Comparison of ENCODE assay signal across 1 cellular context in the genomic region with DNA sequence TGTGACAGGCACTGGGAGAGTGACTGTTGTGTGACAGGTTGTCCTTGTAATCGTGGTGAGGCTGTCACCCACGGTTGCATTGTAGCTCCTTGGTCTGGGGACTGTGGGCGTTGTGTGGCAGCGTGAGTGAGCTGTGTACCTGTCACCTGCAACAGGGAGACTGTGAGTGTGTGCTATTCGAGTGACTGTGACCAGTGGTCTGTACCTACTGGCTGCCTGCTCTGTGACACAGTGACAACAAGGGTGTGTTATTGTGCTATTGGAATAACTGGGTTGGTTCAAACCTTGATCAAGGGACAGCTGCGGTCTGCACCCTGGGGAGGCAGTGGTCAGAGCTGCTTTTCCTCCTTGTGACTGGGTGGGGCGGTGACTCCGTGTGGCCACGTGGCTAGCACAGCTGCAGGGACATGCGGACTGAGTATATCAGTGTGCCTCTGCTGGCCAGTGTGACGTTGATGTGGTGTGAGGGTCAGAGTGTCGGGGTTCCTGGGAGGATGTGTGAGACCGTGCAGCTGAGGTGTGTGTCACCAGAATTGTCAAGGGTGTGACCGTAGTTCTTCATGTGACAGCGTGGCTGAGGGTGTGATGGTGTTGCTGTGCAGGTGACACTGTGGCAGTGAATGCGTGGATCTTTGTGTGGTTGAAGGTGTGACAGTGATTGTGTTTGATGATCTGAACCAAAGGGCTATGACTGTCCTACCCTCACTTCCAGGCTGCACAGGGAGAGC.
TF ChIP-seq lines count a peak whose summit lies in the region.

No MANE protein-coding gene starts in this region.

TF ChIP-seq in HepG2, 621 proteins besides CTCF, POLR2A, EP300 and RAD21 (continues in another document):
- TF ChIP-seq JUND (CRISPR knock-in tag; IDR thresholded peaks at IDR 0.05): no peak
- no peak for TF ChIP-seq ATM (IDR thresholded peaks at IDR 0.05; ENCODE audit: borderline replicate concordance)
- no peak for TF ChIP-seq SKI (IDR thresholded peaks at IDR 0.05; ENCODE audit: partially characterized antibody)
- TF ChIP-seq YEATS4 (CRISPR knock-in tag; IDR thresholded peaks at IDR 0.05; ENCODE audit: borderline replicate concordance): peak; percentile 16; the same call in 1 of the 2 replicates
- TF ChIP-seq, protein P1, sequence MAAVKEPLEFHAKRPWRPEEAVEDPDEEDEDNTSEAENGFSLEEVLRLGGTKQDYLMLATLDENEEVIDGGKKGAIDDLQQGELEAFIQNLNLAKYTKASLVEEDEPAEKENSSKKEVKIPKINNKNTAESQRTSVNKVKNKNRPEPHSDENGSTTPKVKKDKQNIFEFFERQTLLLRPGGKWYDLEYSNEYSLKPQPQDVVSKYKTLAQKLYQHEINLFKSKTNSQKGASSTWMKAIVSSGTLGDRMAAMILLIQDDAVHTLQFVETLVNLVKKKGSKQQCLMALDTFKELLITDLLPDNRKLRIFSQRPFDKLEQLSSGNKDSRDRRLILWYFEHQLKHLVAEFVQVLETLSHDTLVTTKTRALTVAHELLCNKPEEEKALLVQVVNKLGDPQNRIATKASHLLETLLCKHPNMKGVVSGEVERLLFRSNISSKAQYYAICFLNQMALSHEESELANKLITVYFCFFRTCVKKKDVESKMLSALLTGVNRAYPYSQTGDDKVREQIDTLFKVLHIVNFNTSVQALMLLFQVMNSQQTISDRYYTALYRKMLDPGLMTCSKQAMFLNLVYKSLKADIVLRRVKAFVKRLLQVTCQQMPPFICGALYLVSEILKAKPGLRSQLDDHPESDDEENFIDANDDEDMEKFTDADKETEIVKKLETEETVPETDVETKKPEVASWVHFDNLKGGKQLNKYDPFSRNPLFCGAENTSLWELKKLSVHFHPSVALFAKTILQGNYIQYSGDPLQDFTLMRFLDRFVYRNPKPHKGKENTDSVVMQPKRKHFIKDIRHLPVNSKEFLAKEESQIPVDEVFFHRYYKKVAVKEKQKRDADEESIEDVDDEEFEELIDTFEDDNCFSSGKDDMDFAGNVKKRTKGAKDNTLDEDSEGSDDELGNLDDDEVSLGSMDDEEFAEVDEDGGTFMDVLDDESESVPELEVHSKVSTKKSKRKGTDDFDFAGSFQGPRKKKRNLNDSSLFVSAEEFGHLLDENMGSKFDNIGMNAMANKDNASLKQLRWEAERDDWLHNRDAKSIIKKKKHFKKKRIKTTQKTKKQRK (IDR thresholded peaks at IDR 0.05; ENCODE audit: low read length): no peak
- 0 out of 2 replicates have a peak, but pooled peaks have one; percentile 60 for TF ChIP-seq ZNF678 (CRISPR knock-in tag; IDR thresholded peaks at IDR 0.05)
- TF ChIP-seq ZNF768 (CRISPR knock-in tag; IDR thresholded peaks at IDR 0.05): no peak
- TF ChIP-seq ZNF772 (CRISPR knock-in tag; IDR thresholded peaks at IDR 0.05): peak; percentile 51; the same call in 1 of the 2 replicates
- TF ChIP-seq, protein P2, sequence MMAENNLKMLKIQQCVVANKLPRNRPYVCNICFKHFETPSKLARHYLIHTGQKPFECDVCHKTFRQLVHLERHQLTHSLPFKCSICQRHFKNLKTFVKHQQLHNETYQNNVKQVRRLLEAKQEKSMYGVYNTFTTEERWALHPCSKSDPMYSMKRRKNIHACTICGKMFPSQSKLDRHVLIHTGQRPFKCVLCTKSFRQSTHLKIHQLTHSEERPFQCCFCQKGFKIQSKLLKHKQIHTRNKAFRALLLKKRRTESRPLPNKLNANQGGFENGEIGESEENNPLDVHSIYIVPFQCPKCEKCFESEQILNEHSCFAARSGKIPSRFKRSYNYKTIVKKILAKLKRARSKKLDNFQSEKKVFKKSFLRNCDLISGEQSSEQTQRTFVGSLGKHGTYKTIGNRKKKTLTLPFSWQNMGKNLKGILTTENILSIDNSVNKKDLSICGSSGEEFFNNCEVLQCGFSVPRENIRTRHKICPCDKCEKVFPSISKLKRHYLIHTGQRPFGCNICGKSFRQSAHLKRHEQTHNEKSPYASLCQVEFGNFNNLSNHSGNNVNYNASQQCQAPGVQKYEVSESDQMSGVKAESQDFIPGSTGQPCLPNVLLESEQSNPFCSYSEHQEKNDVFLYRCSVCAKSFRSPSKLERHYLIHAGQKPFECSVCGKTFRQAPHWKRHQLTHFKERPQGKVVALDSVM (CRISPR knock-in tag; IDR thresholded peaks at IDR 0.05): no peak
- TF ChIP-seq REPIN1 (CRISPR knock-in tag; IDR thresholded peaks at IDR 0.05; ENCODE audit: borderline replicate concordance, low read depth): no peak
- TF ChIP-seq, protein P3, sequence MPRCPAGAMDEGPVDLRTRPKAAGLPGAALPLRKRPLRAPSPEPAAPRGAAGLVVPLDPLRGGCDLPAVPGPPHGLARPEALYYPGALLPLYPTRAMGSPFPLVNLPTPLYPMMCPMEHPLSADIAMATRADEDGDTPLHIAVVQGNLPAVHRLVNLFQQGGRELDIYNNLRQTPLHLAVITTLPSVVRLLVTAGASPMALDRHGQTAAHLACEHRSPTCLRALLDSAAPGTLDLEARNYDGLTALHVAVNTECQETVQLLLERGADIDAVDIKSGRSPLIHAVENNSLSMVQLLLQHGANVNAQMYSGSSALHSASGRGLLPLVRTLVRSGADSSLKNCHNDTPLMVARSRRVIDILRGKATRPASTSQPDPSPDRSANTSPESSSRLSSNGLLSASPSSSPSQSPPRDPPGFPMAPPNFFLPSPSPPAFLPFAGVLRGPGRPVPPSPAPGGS (CRISPR knock-in tag; IDR thresholded peaks at IDR 0.05): no peak
- TF ChIP-seq SP4 (CRISPR knock-in tag; IDR thresholded peaks at IDR 0.05): no peak; the same call in 1 of the 2 replicates
- TF ChIP-seq, protein P4, sequence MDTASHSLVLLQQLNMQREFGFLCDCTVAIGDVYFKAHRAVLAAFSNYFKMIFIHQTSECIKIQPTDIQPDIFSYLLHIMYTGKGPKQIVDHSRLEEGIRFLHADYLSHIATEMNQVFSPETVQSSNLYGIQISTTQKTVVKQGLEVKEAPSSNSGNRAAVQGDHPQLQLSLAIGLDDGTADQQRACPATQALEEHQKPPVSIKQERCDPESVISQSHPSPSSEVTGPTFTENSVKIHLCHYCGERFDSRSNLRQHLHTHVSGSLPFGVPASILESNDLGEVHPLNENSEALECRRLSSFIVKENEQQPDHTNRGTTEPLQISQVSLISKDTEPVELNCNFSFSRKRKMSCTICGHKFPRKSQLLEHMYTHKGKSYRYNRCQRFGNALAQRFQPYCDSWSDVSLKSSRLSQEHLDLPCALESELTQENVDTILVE (CRISPR knock-in tag; IDR thresholded peaks at IDR 0.05): no peak; the same call in 1 of the 2 replicates
- TF ChIP-seq, protein P5, sequence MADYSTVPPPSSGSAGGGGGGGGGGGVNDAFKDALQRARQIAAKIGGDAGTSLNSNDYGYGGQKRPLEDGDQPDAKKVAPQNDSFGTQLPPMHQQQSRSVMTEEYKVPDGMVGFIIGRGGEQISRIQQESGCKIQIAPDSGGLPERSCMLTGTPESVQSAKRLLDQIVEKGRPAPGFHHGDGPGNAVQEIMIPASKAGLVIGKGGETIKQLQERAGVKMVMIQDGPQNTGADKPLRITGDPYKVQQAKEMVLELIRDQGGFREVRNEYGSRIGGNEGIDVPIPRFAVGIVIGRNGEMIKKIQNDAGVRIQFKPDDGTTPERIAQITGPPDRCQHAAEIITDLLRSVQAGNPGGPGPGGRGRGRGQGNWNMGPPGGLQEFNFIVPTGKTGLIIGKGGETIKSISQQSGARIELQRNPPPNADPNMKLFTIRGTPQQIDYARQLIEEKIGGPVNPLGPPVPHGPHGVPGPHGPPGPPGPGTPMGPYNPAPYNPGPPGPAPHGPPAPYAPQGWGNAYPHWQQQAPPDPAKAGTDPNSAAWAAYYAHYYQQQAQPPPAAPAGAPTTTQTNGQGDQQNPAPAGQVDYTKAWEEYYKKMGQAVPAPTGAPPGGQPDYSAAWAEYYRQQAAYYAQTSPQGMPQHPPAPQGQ (CRISPR knock-in tag; IDR thresholded peaks at IDR 0.05; ENCODE audit: borderline replicate concordance): no peak
- TF ChIP-seq ZNF44 (CRISPR knock-in tag; IDR thresholded peaks at IDR 0.05): no peak
- no peak for TF ChIP-seq TEAD2 (CRISPR knock-in tag; IDR thresholded peaks at IDR 0.05)
- no peak for TF ChIP-seq SOX6 (IDR thresholded peaks at IDR 0.05)
- no peak; the same call in 1 of the 2 replicates for TF ChIP-seq SOX6 (CRISPR knock-in tag; IDR thresholded peaks at IDR 0.05)
- TF ChIP-seq, protein P6, sequence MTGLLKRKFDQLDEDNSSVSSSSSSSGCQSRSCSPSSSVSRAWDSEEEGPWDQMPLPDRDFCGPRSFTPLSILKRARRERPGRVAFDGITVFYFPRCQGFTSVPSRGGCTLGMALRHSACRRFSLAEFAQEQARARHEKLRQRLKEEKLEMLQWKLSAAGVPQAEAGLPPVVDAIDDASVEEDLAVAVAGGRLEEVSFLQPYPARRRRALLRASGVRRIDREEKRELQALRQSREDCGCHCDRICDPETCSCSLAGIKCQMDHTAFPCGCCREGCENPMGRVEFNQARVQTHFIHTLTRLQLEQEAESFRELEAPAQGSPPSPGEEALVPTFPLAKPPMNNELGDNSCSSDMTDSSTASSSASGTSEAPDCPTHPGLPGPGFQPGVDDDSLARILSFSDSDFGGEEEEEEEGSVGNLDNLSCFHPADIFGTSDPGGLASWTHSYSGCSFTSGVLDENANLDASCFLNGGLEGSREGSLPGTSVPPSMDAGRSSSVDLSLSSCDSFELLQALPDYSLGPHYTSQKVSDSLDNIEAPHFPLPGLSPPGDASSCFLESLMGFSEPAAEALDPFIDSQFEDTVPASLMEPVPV (CRISPR knock-in tag; IDR thresholded peaks at IDR 0.05): no peak
- TF ChIP-seq ZNF382 (CRISPR knock-in tag; IDR thresholded peaks at IDR 0.05; ENCODE audit: borderline replicate concordance): no peak
- no peak for TF ChIP-seq NFRKB (IDR thresholded peaks at IDR 0.05)
- no peak for TF ChIP-seq RFXANK (CRISPR knock-in tag; IDR thresholded peaks at IDR 0.05)
- TF ChIP-seq ZFP36L2 (CRISPR knock-in tag; IDR thresholded peaks at IDR 0.05): no peak
- no peak for TF ChIP-seq HMGA1 (CRISPR knock-in tag; conservative IDR thresholded peaks at IDR 0.05)
- TF ChIP-seq ZBTB7A (CRISPR knock-in tag; IDR thresholded peaks at IDR 0.05): no peak
- TF ChIP-seq, protein P7, sequence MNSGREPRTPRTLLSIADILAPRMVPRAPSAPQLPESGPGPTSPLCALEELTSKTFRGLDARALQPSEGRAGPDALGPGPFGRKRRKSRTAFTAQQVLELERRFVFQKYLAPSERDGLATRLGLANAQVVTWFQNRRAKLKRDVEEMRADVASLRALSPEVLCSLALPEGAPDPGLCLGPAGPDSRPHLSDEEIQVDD (CRISPR knock-in tag; IDR thresholded peaks at IDR 0.05; ENCODE audit: borderline replicate concordance): peak; percentile 49
- TF ChIP-seq HMG20A (CRISPR knock-in tag; IDR thresholded peaks at IDR 0.05; ENCODE audit: borderline replicate concordance): no peak
- TF ChIP-seq ZNF598 (CRISPR knock-in tag; IDR thresholded peaks at IDR 0.05; ENCODE audit: borderline replicate concordance): no peak
- 0 out of 2 replicates have a peak, but pooled peaks have one; percentile 31 for TF ChIP-seq ZNF746 (CRISPR knock-in tag; IDR thresholded peaks at IDR 0.05)
- no peak for TF ChIP-seq SP140L (CRISPR knock-in tag; IDR thresholded peaks at IDR 0.05; ENCODE audit: borderline replicate concordance)
- TF ChIP-seq ZNF749 (CRISPR knock-in tag; IDR thresholded peaks at IDR 0.05; ENCODE audit: borderline replicate concordance): 0 out of 2 replicates have a peak, but pooled peaks have one; percentile 49
- no peak for TF ChIP-seq SCMH1 (CRISPR knock-in tag; IDR thresholded peaks at IDR 0.05; ENCODE audit: borderline replicate concordance)
- no peak for TF ChIP-seq RORA (CRISPR knock-in tag; IDR thresholded peaks at IDR 0.05)
- TF ChIP-seq RBAK (CRISPR knock-in tag; IDR thresholded peaks at IDR 0.05): no peak
- TF ChIP-seq ZNF839 (CRISPR knock-in tag; IDR thresholded peaks at IDR 0.05; ENCODE audit: borderline replicate concordance): peak; percentile 66; the same call in 1 of the 2 replicates
- TF ChIP-seq ZNF138 (CRISPR knock-in tag; IDR thresholded peaks at IDR 0.05; ENCODE audit: low read depth): 0 out of 2 replicates have a peak, but pooled peaks have one; percentile 49
- TF ChIP-seq TAF15 (IDR thresholded peaks at IDR 0.05; ENCODE audit: low read depth, low read length, poor library complexity, severe bottlenecking): no peak
- no peak for TF ChIP-seq SRSF9 (IDR thresholded peaks at IDR 0.05; ENCODE audit: borderline replicate concordance, insufficient read depth, low read depth, low read length, poor library complexity, severe bottlenecking)
- TF ChIP-seq ZNF263 (CRISPR knock-in tag; IDR thresholded peaks at IDR 0.05): no peak
- TF ChIP-seq, protein P8, sequence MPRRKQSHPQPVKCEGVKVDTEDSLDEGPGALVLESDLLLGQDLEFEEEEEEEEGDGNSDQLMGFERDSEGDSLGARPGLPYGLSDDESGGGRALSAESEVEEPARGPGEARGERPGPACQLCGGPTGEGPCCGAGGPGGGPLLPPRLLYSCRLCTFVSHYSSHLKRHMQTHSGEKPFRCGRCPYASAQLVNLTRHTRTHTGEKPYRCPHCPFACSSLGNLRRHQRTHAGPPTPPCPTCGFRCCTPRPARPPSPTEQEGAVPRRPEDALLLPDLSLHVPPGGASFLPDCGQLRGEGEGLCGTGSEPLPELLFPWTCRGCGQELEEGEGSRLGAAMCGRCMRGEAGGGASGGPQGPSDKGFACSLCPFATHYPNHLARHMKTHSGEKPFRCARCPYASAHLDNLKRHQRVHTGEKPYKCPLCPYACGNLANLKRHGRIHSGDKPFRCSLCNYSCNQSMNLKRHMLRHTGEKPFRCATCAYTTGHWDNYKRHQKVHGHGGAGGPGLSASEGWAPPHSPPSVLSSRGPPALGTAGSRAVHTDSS (CRISPR knock-in tag; conservative IDR thresholded peaks at IDR 0.05): no peak
- TF ChIP-seq ZNF124 (CRISPR knock-in tag; IDR thresholded peaks at IDR 0.05): no peak
- TF ChIP-seq ZNF232 (CRISPR knock-in tag; IDR thresholded peaks at IDR 0.05; ENCODE audit: borderline replicate concordance): 0 out of 2 replicates have a peak, but pooled peaks have one; percentile 40
- TF ChIP-seq ZSCAN12 (CRISPR knock-in tag; IDR thresholded peaks at IDR 0.05): no peak
- no peak; the same call in none of the 2 replicates for TF ChIP-seq NCOA1 (CRISPR knock-in tag; IDR thresholded peaks at IDR 0.05)
- TF ChIP-seq MAZ (IDR thresholded peaks at IDR 0.05; ENCODE audit: borderline replicate concordance, low read depth, low read length): no peak
- TF ChIP-seq MAZ (CRISPR knock-in tag; IDR thresholded peaks at IDR 0.05; ENCODE audit: low read depth): no peak; the same call in 1 of the 2 replicates
- TF ChIP-seq LCORL (IDR thresholded peaks at IDR 0.05): no peak
- TF ChIP-seq LCORL (CRISPR knock-in tag; IDR thresholded peaks at IDR 0.05): no peak
- TF ChIP-seq, protein P9, sequence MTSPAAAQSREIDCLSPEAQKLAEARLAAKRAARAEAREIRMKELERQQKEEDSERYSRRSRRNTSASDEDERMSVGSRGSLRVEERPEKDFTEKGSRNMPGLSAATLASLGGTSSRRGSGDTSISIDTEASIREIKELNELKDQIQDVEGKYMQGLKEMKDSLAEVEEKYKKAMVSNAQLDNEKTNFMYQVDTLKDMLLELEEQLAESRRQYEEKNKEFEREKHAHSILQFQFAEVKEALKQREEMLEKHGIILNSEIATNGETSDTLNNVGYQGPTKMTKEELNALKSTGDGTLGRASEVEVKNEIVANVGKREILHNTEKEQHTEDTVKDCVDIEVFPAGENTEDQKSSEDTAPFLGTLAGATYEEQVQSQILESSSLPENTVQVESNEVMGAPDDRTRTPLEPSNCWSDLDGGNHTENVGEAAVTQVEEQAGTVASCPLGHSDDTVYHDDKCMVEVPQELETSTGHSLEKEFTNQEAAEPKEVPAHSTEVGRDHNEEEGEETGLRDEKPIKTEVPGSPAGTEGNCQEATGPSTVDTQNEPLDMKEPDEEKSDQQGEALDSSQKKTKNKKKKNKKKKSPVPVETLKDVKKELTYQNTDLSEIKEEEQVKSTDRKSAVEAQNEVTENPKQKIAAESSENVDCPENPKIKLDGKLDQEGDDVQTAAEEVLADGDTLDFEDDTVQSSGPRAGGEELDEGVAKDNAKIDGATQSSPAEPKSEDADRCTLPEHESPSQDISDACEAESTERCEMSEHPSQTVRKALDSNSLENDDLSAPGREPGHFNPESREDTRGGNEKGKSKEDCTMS (CRISPR knock-in tag; conservative IDR thresholded peaks at IDR 0.05): no peak
- no peak for TF ChIP-seq HNRNPH1 (optimal IDR thresholded peaks at IDR 0.05; ENCODE audit: low read depth, low read length)
